ENCODE assay signal across 20 cellular contexts in the genomic region with DNA sequence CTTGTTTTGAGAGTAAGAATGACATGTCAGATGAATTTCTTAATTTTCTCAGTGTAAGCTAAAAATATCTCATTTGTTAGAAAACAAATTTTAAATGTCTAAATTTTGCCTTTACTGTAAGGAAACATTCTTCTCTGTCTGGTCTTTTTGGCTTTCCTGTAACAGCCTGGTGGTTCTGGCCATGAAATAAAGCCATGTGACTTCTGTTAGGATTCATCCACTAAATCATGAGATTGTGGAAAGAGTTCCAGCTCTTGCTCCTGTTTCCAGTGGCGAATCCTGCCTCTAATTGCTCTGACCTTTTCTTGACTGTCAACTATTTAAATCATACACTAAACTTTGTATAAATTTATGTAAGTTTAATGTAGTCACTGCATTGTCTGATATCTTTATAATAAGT.
"Had no signal": no experiment of that assay in that cellular context is flagged by ENCODE, and none has a peak within 500 bp of the region (broad histone marks: within the 10 kb centered on the region; RNA-seq: fewer than 3 reads in every experiment).

No MANE protein-coding gene starts in this region.

- H3K27me3 Mint-ChIP-seq: activated CD4-positive, alpha-beta memory T cell treated with anti-CD3 and anti-CD28 coated beads for 36 hours; activated naive CD4-positive, alpha-beta T cell treated with anti-CD3 and anti-CD28 coated beads, Interleukin-2, amount 50 U/mL, for 24 hours had no signal

- H3K27ac ChIP-seq: body of pancreas, colonic mucosa, right atrium auricular region, thoracic aorta had no signal

- H3K36me3 Mint-ChIP-seq: activated CD4-positive, alpha-beta memory T cell treated with anti-CD3 and anti-CD28 coated beads for 36 hours; activated naive CD4-positive, alpha-beta T cell treated with anti-CD3 and anti-CD28 coated beads, Interleukin-2, amount 50 U/mL, for 24 hours; naive thymus-derived CD8-positive, alpha-beta T cell had no signal

- ATAC-seq: activated CD4-positive, alpha-beta T cell treated with anti-CD3 and anti-CD28 coated beads for 36 hours; body of pancreas; esophagus mucosa; left lobe of liver; mucosa of descending colon; naive thymus-derived CD8-positive, alpha-beta T cell; stimulated activated naive CD8-positive, alpha-beta T cell treated with anti-CD3 and anti-CD28 coated beads, Interleukin-15, Interleukin-2, amounts not matched to agents 100 U/mL and 50 U/mL, for 24 hours had no signal

- H3K4me3 Mint-ChIP-seq: activated CD4-positive, alpha-beta memory T cell treated with anti-CD3 and anti-CD28 coated beads for 36 hours; activated CD4-positive, alpha-beta T cell treated with anti-CD3 and anti-CD28 coated beads for 36 hours; activated naive CD4-positive, alpha-beta T cell treated with anti-CD3 and anti-CD28 coated beads, Interleukin-2, amount 50 U/mL, for 24 hours; activated T-cell treated with anti-CD3 and anti-CD28 coated beads, Interleukin-2, amount 50 U/mL, for 24 hours; naive thymus-derived CD8-positive, alpha-beta T cell had no signal

- H3K4me1 Mint-ChIP-seq: activated CD4-positive, alpha-beta T cell treated with anti-CD3 and anti-CD28 coated beads for 36 hours; activated naive CD4-positive, alpha-beta T cell treated with anti-CD3 and anti-CD28 coated beads, Interleukin-2, amount 50 U/mL, for 24 hours; naive thymus-derived CD8-positive, alpha-beta T cell had no signal

- DNase-seq: activated CD4-positive, alpha-beta memory T cell treated with anti-CD3 and anti-CD28 coated beads for 36 hours; activated CD4-positive, alpha-beta T cell treated with anti-CD3 and anti-CD28 coated beads for 36 hours; activated effector memory CD4-positive, alpha-beta T cell treated with Interleukin-2 at 50 U/mL for 16 hours; activated T-cell treated with anti-CD3 and anti-CD28 coated beads, Interleukin-2, amount 50 U/mL, for 24 hours; body of pancreas; caudate nucleus; colonic mucosa; islet precursor cell; mammary epithelial cell; mucosa of descending colon; naive thymus-derived CD8-positive, alpha-beta T cell; nucleus accumbens; stimulated activated naive CD8-positive, alpha-beta T cell treated with anti-CD3 and anti-CD28 coated beads, Interleukin-15, Interleukin-2, amounts not matched to agents 100 U/mL and 50 U/mL, for 24 hours; T-helper 2 cell had no signal

- H3K27ac Mint-ChIP-seq: activated CD4-positive, alpha-beta memory T cell treated with anti-CD3 and anti-CD28 coated beads for 36 hours; activated CD4-positive, alpha-beta T cell treated with anti-CD3 and anti-CD28 coated beads for 36 hours; activated naive CD4-positive, alpha-beta T cell treated with anti-CD3 and anti-CD28 coated beads, Interleukin-2, amount 50 U/mL, for 24 hours; activated T-cell treated with anti-CD3 and anti-CD28 coated beads, Interleukin-2, amount 50 U/mL, for 24 hours; naive thymus-derived CD8-positive, alpha-beta T cell; progenitor cell of endocrine pancreas had no signal

- H3K9me3 Mint-ChIP-seq: activated naive CD4-positive, alpha-beta T cell treated with anti-CD3 and anti-CD28 coated beads, Interleukin-2, amount 50 U/mL, for 24 hours had no signal

- H3K4me3 ChIP-seq: body of pancreas, colonic mucosa, mucosa of descending colon, right atrium auricular region, thoracic aorta had no signal

- H3K9me3 ChIP-seq: body of pancreas, colonic mucosa, mucosa of descending colon, right atrium auricular region, thoracic aorta had no signal

- H3K4me1 ChIP-seq: body of pancreas, colonic mucosa, right atrium auricular region had no signal

- H3K27me3 ChIP-seq: body of pancreas, colonic mucosa, right atrium auricular region had no signal

- H3K36me3 ChIP-seq: colonic mucosa, right atrium auricular region, thoracic aorta had no signal
